8 cellular contexts compared by ENCODE assay signal in genomic region chr7:5997210-5997808, GRCh38. TPM values are rescaled to one million over a fixed set of nuclear protein-coding genes. Genes with fewer than 3 reads are reported as not detected.
A peak's percentile ranks its signal among the peaks of the same experiment; 100 is the strongest.
DNase-seq lines count a peak whose midpoint lies in the region; ATAC-seq, FAIRE-seq and TF ChIP-seq lines count a peak whose summit lies in the region.

No MANE protein-coding gene starts in this region.

- H3K27ac ChIP-seq in A673 (ENCODE audit: low read depth, low read length, poor library complexity, severe bottlenecking) = no peak overlapping the region
- no peak overlapping the region for H3K27ac ChIP-seq in upper lobe of right lung

- intact Hi-C loops in A673 (cut with micrococcal nuclease; ENCODE audit: unreplicated experiment) = loop anchor here (5.0 kb wide), 2 partner anchors 325 to 440 kb away; no protein-coding TSS in a partner anchor
- intact Hi-C loops in upper lobe of right lung (cut with DNase I) = no loop called here

- TF ChIP-seq CTCF in A673 (conservative IDR thresholded peaks at IDR 0.05; ENCODE audit: low read depth, low read length) = peak; percentile 80
- peak; percentile 65 for TF ChIP-seq CTCF in GM06990 (IDR thresholded peaks at IDR 0.05; ENCODE audit: insufficient read depth, low read length, poor library complexity, severe bottlenecking)
- TF ChIP-seq CTCF in upper lobe of right lung (IDR thresholded peaks at IDR 0.05) = peak; percentile 67

- ATAC-seq in upper lobe of right lung (peak; percentile 85), GM19023 (IDR thresholded peaks at IDR 0.05; ENCODE audit: unreplicated experiment) (no peak)

- H3K4me1 ChIP-seq in A673 (ENCODE audit: insufficient read depth, low read length, poor library complexity, severe bottlenecking) (peaks cover 18% of the 10 kb centered on the region), upper lobe of right lung (no peaks in the 10 kb centered on the region)

- no peak overlapping the region for H3K4me3 ChIP-seq in A673 (ENCODE audit: low read depth, low read length, poor library complexity, severe bottlenecking)
- H3K4me3 ChIP-seq in GM06990 (replicated peaks; ENCODE audit: low read depth, low read length) = no peak overlapping the region
- no peak overlapping the region for H3K4me3 ChIP-seq in upper lobe of right lung

- peak; percentile 88 for FAIRE-seq in TTC549 (lab: Jason Lieb, UNC)

- POLR2A ChIA-PET in A673 (lab: Charles Lee; ENCODE audit: low non-redundant PET) = interaction anchor here (0.7 kb wide), 1 partner anchor 132 kb away, joined by 11 read pairs; no protein-coding TSS in a partner anchor

- CTCF ChIA-PET in A673 (lab: Charles Lee) = interaction anchor here (0.5 to 1.1 kb wide), 12 partner anchors 12 to 656 kb away, joined by 3 to 9 read pairs (median 4); partner anchors contain the start of genes AIMP2 and PMS2

- peak; percentile 82 for DNase-seq in A673 (ENCODE audit: low spot score)
- no peak for DNase-seq in GM06990 (ENCODE audit: extremely low read depth, insufficient read length)
- DNase-seq in NCI-H2081 treated with DMSO at 0.1 percent for 48 hours (lab: John Stamatoyannopoulos, UW) = peak; percentile 43
- peak; percentile 23 for DNase-seq in effector CD8-positive, alpha-beta T cell (lab: John Stamatoyannopoulos, UW)
- DNase-seq in lung microvascular endothelial cell (ENCODE audit: low read depth in 2 of 2) = peak; percentile 64 to 84
- DNase-seq in upper lobe of right lung = no peak

- no peaks in the 10 kb centered on the region for H3K27me3 ChIP-seq in A673 (replicated peaks; ENCODE audit: insufficient read depth, low read depth, low read length, poor library complexity)
- H3K27me3 ChIP-seq in GM06990 (replicated peaks; ENCODE audit: control insufficient read depth, insufficient read depth, low read length) = no peaks in the 10 kb centered on the region
- no peaks in the 10 kb centered on the region for H3K27me3 ChIP-seq in upper lobe of right lung

- H3K36me3 ChIP-seq in A673 (ENCODE audit: insufficient read depth, low read length, poor library complexity, severe bottlenecking) (peaks cover 48% of the 10 kb centered on the region), GM06990 (ENCODE audit: control insufficient read depth, insufficient read depth, low read length) (peaks cover 9% of the 10 kb centered on the region), upper lobe of right lung (peaks cover 62% of the 10 kb centered on the region)

- BruUV-seq in A673 (replicated peaks; lab: Mats Ljungman, UMichigan) = no TSS peak

- no peaks in the 10 kb centered on the region for H3K9me3 ChIP-seq in A673 (ENCODE audit: low read depth, low read length, poor library complexity, severe bottlenecking)
- no peaks in the 10 kb centered on the region for H3K9me3 ChIP-seq in upper lobe of right lung

RNA-seq across cellular contexts. Expression of gene PMS2, which starts 11.5 kb away (rescaled TPM):
- total RNA-seq in A673 (2021) = 14.6 and 16.8 TPM in 2 replicates
- 10.9 and 11.8 TPM in 2 replicates for total RNA-seq in lung microvascular endothelial cell
- total RNA-seq in upper lobe of right lung = 12.5 TPM

RNA-seq across cellular contexts. Expression of gene AIMP2, which starts 11.8 kb away (rescaled TPM):
- total RNA-seq in A673 (2021) (87.4 and 90.1 TPM in 2 replicates), lung microvascular endothelial cell (34.9 and 38.7 TPM in 2 replicates), upper lobe of right lung (20.3 TPM)

RNA-seq across cellular contexts. Expression of gene RSPH10B, which starts 26.8 kb away (rescaled TPM):
- 0.41 and 1.0 TPM in 2 replicates for total RNA-seq in A673 (2021)
- 0.20 and 0.22 TPM in 2 replicates for total RNA-seq in lung microvascular endothelial cell
- not detected for total RNA-seq in upper lobe of right lung

RNA-seq across cellular contexts. Expression of gene ANKRD61, which starts 33.9 kb away (rescaled TPM):
- total RNA-seq in A673 (2021) = 0.98 and 1.1 TPM in 2 replicates
- total RNA-seq in lung microvascular endothelial cell = 0.22 TPM in 1 of 2 replicates, not detected in the other
- not detected for total RNA-seq in upper lobe of right lung

Comparison
In these comparisons a context has a peak if more than half of its experiments do, and no peak if none do; other contexts are left out.
1. DNase-seq: peak in A673 (single experiment), NCI-H2081 treated with DMSO at 0.1 percent for 48 hours (single experiment), effector CD8-positive, alpha-beta T cell (single experiment) and lung microvascular endothelial cell (2 of 2); none in GM06990 (single experiment) and upper lobe of right lung (single experiment).
2. Peak in every context shown above with its lines, with median percentiles within 50 percentile points of each other: CTCF ChIP-seq.